8 cellular contexts compared by ENCODE assay signal in genomic region chr1:12152106-12152891, GRCh38. TPM values are rescaled to one million over a fixed set of nuclear protein-coding genes. Genes with fewer than 3 reads are reported as not detected.
DNase-seq lines count a peak whose midpoint lies in the region; ATAC-seq and TF ChIP-seq lines count a peak whose summit lies in the region.

No MANE protein-coding gene starts in this region.

- peak overlapping the region; percentile 48 to 67 for H3K4me3 Mint-ChIP-seq in CD14-positive monocyte

- H3K36me3 ChIP-seq in colonic mucosa, result no peaks in the 10 kb centered on the region
- H3K36me3 ChIP-seq in MG63, result no peaks in the 10 kb centered on the region
- no peaks in the 10 kb centered on the region for H3K36me3 ChIP-seq in PC-9 (ENCODE audit: low read depth)

- H3K9me2 ChIP-seq in PC-9 (ENCODE audit: insufficient read depth), result no peaks in the 10 kb centered on the region

- H3K27me3 ChIP-seq in colonic mucosa (no peaks in the 10 kb centered on the region), MG63 (no peaks in the 10 kb centered on the region), PC-9 (ENCODE audit: insufficient read depth, low read depth) (no peaks in the 10 kb centered on the region)

- H3K27ac ChIP-seq in colonic mucosa (peak overlapping the region; percentile 56), PC-9 (no peak overlapping the region)

- H4K20me1 ChIP-seq in PC-9 (ENCODE audit: insufficient read depth), result no peaks in the 10 kb centered on the region

- H3K4me3 ChIP-seq in colonic mucosa (no peak overlapping the region), MG63 (no peak overlapping the region), PC-9 (no peak overlapping the region)

- H3K36me3 Mint-ChIP-seq in CD14-positive monocyte, result peaks cover 17 to 20% of the 10 kb centered on the region in 2 donors

- H3K27me3 Mint-ChIP-seq in CD14-positive monocyte (ENCODE audit: low read depth in 3 of 3), result peaks cover 0 to 2% (median 2%) of the 10 kb centered on the region in 3 donors

- H3K79me2 ChIP-seq in PC-9 (ENCODE audit: low read depth), result no peaks in the 10 kb centered on the region

- POLR2A ChIA-PET in PC-9 (lab: Charles Lee; ENCODE audit: unreplicated experiment), result no interaction called here

- H2AFZ ChIP-seq in PC-9, result no peak overlapping the region

- peaks cover 92% of the 10 kb centered on the region for H3K4me1 Mint-ChIP-seq in CD14-positive monocyte

- no TSS peak for BruUV-seq in PC-9 (replicated peaks; lab: Mats Ljungman, UMichigan)

- peak overlapping the region; percentile 99 to 100 (median 100) for H3K27ac Mint-ChIP-seq in CD14-positive monocyte

- DNase-seq in CD14-positive monocyte (ENCODE audit: low spot score) (peak; percentile 64), GM19238 (ENCODE audit: insufficient read length, low spot score) (peak; percentile 71), colonic mucosa (no peak), NCI-H510A (lab: John Stamatoyannopoulos, UW) (no peak), MG63 (no peak), PC-9 (no peak), NCI-H187 treated with DMSO at 0.1 percent for 48 hours (lab: John Stamatoyannopoulos, UW) (no peak)

- no peaks in the 10 kb centered on the region for H3K9me3 ChIP-seq in colonic mucosa
- H3K9me3 ChIP-seq in MG63, result peaks cover 8% of the 10 kb centered on the region
- no peaks in the 10 kb centered on the region for H3K9me3 ChIP-seq in PC-9 (ENCODE audit: insufficient read depth, low read depth)

- no peak overlapping the region for H3K9ac ChIP-seq in colonic mucosa (ENCODE audit: low read depth in 2 of 2, low read length in 2 of 2)

- ATAC-seq in HG03108 (IDR thresholded peaks at IDR 0.05; ENCODE audit: unreplicated experiment), result peak; percentile 45

- CTCF ChIA-PET in PC-9 (lab: Charles Lee), result no interaction called here

- peaks cover 3 to 17% (median 12%) of the 10 kb centered on the region in 7 donors for H3K9me3 Mint-ChIP-seq in CD14-positive monocyte

- H3K4me1 ChIP-seq in colonic mucosa (peaks cover 20% of the 10 kb centered on the region), PC-9 (replicated peaks; ENCODE audit: insufficient read depth) (peaks cover 25% of the 10 kb centered on the region)

- intact Hi-C loops in CD14-positive monocyte (cut with micrococcal nuclease) (loop anchor here in 1 of 2 donors (2.0 kb wide), 1 partner anchor 21 kb away; no protein-coding TSS in a partner anchor), colonic mucosa (cut with DNase I) (no loop called here), PC-9 (cut with micrococcal nuclease; ENCODE audit: unreplicated experiment) (no loop called here)

- TF ChIP-seq CTCF in CD14-positive monocyte (IDR thresholded peaks at IDR 0.05), result no peak
- no peak for TF ChIP-seq CTCF in colonic mucosa (IDR thresholded peaks at IDR 0.05)
- no peak for TF ChIP-seq CTCF in PC-9 (conservative IDR thresholded peaks at IDR 0.05)

- no peak overlapping the region for H3K4me2 ChIP-seq in PC-9

- H3F3A ChIP-seq in PC-9 (ENCODE audit: insufficient read depth, low read depth), result peaks cover 4% of the 10 kb centered on the region; the same call in 1 of the 2 replicates

RNA-seq across cellular contexts. Expression of gene TNFRSF1B, which starts 14.5 kb away (rescaled TPM):
- 100 to 1,000 TPM; 436 to 761 TPM for polyA plus RNA-seq in CD14-positive monocyte
- total RNA-seq in colonic mucosa (10 to 100 TPM; 27.2 to 28.1 TPM), PC-9 (2021) (2.7 and 3.3 TPM in 2 replicates)
- 2.5 and 3.9 TPM in 2 replicates for total RNA-seq in MG63 (2014; rRNA removed; shearing (Covaris generic); ENCODE audit: low replicate concordance)

Comparison
In these comparisons a context has a peak if more than half of its experiments do, and no peak if none do; other contexts are left out.
1. DNase-seq: peak in CD14-positive monocyte (single experiment) and GM19238 (single experiment); none in colonic mucosa (single experiment), NCI-H510A (single experiment), MG63 (single experiment), PC-9 (0 of 2) and NCI-H187 treated with DMSO at 0.1 percent for 48 hours (single experiment).